ENCODE assay signal across 1 cellular context in the genomic region with DNA sequence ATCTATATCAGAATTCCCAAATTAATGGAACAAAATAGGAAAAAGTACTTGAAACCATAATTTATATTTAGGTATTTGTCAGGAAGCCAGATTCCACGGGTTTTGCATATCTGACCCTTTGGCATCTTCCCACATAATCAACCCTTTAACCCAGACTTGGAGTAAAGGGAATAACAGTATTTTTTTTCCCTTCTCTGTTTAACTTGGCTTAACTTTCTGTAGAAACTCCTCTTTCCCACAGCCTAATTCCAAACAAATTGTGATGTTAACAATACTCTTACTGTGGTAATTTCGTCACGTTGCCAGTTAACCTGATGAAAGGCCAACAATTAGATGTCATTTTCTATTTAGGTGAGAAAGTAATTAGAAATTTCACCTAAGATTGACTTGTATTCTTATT.
TF ChIP-seq lines count a peak whose summit lies in the region.

No MANE protein-coding gene starts in this region.

TF ChIP-seq in IMR-90, 13 proteins besides CTCF, POLR2A, EP300 and RAD21:
- TF ChIP-seq, protein P1, sequence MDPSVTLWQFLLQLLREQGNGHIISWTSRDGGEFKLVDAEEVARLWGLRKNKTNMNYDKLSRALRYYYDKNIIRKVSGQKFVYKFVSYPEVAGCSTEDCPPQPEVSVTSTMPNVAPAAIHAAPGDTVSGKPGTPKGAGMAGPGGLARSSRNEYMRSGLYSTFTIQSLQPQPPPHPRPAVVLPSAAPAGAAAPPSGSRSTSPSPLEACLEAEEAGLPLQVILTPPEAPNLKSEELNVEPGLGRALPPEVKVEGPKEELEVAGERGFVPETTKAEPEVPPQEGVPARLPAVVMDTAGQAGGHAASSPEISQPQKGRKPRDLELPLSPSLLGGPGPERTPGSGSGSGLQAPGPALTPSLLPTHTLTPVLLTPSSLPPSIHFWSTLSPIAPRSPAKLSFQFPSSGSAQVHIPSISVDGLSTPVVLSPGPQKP (IDR thresholded peaks at IDR 0.05; ENCODE audit: borderline replicate concordance, low read depth, low read length) = no peak
- TF ChIP-seq MAFK (IDR thresholded peaks at IDR 0.05; ENCODE audit: low read depth, low read length) (no peak), MXI1 (IDR thresholded peaks at IDR 0.05; ENCODE audit: borderline replicate concordance, low read depth, low read length) (no peak), FOS (IDR thresholded peaks at IDR 0.05; ENCODE audit: low read depth, low read length) (no peak), CEBPB (IDR thresholded peaks at IDR 0.05; ENCODE audit: low read depth, low read length) (no peak), NFE2L2 (IDR thresholded peaks at IDR 0.05; ENCODE audit: low read depth, low read length) (no peak), RCOR1 (IDR thresholded peaks at IDR 0.05; ENCODE audit: insufficient replicate concordance, low read length) (no peak), MAZ (IDR thresholded peaks at IDR 0.05; ENCODE audit: borderline replicate concordance, low read depth, low read length) (no peak), BHLHE40 (IDR thresholded peaks at IDR 0.05; ENCODE audit: low read depth, low read length) (no peak)
